13 cellular contexts compared by ENCODE assay signal in the genomic region with DNA sequence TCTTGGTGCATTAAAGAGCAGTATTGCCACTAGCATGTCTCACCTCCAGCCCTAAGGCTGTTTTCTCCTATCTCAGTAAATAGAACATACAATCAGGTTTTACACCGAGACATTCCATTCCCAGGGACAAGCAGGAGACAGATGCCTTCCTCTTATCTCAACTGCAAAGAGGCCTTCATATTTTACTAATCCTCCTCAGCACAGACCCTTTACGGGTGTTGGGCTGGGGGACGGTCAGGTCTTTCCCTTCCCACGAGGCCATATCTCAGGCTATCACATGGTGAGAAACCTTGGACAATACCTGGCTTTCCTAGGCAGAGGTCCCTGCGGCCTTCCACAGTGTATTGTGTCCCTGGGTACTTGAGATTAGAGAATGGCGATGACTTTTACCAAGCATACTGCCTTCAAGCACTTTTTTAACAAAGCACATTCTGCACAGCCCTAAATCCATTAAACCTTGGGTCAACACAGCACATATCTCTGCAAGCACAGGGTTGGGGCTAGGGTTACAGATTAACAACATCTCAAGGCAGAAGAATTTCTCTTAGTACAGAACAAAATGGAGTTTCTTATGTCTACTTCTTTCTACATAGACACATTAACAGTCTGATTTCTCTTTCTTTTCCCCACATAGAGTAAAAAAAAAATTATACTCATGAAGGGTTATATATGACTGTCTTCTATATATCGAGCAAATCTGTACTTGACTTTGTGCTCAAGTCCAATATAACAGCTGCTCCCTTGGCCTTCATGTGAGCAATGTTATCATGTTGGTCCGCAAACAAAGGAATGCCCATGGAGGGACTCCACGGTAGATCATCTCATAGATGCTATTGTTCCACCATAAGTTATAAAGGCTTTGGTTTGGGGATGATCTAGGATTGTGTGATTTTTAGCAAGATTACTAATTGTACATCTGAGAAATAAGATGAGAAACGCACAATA. TPM values are rescaled to one million over a fixed set of nuclear protein-coding genes. Genes with fewer than 3 reads are reported as not detected.
"Had no signal": no experiment of that assay in that cellular context is flagged by ENCODE, and none has a peak within 500 bp of the region (broad histone marks: within the 10 kb centered on the region; RNA-seq: fewer than 3 reads in every experiment).

No MANE protein-coding gene starts in this region.

RNA-seq across cellular contexts. Expression of gene TMPRSS11B, which starts 36.6 kb away (rescaled TPM):
- total RNA-seq: activated CD4-positive, alpha-beta T cell treated with anti-CD3 and anti-CD28 coated beads for 36 hours; activated CD4-positive, alpha-beta T cell treated with anti-CD3 and anti-CD28 coated beads, Interleukin-2, amount 10 ng/mL, durations not matched to agents 7 days and 5 days; activated CD8-positive, alpha-beta T cell treated with anti-CD3 and anti-CD28 coated beads, Interleukin-2, amount 10 ng/mL, durations not matched to agents 7 days and 5 days; activated naive CD8-positive, alpha-beta T cell treated with anti-CD3 and anti-CD28 coated beads, Interleukin-2, amount 10 ng/mL, durations not matched to agents 7 days and 5 days; activated T-helper 2 cell treated with anti-CD3 and anti-CD28 coated beads, Interferon-gamma antibody, Interleukin-2, Interleukin-4, amounts not matched to agents 10 μg/mL and 5 μg/mL and 100 μg/mL, durations not matched to agents 14 hours and 24 hours and 36 hours; ascending aorta; cardiac septum; LHCN-M2; PC-3; Peyer's patch; SJSA1; WTC11 had no signal
- polyA plus RNA-seq: SK-N-SH had no signal
